8 cellular contexts compared by ENCODE assay signal in genomic region chr7:90931996-90932912, GRCh38.
DNase-seq lines count a peak whose midpoint lies in the region; ATAC-seq and TF ChIP-seq lines count a peak whose summit lies in the region.

No MANE protein-coding gene starts in this region.

- no peaks in the 10 kb centered on the region for H3K9me3 Mint-ChIP-seq in osteocyte (ENCODE audit: unreplicated experiment)

- H3K27me3 Mint-ChIP-seq in osteocyte (ENCODE audit: unreplicated experiment) = no peaks in the 10 kb centered on the region

- ATAC-seq in GM18909 (IDR thresholded peaks at IDR 0.05; ENCODE audit: poor library complexity, unreplicated experiment) = peak; percentile 98
- ATAC-seq in HG02763 (IDR thresholded peaks at IDR 0.05; ENCODE audit: unreplicated experiment) = peak; percentile 98

- no peak overlapping the region for H3K4me3 Mint-ChIP-seq in osteocyte (ENCODE audit: unreplicated experiment)

- DNase-seq in NCI-H187 (lab: John Stamatoyannopoulos, UW) (peak; percentile 51 to 72), osteocyte (ENCODE audit: extremely low spot score, unreplicated experiment) (no peak), NCI-H2081 treated with DMSO at 0.1 percent for 48 hours (lab: John Stamatoyannopoulos, UW) (no peak), iPS-NIHi7 (ENCODE audit: extremely low spot score) (no peak), NCI-H774 (lab: John Stamatoyannopoulos, UW) (no peak)
- no peak for DNase-seq in activated T-cell treated with anti-CD3 and anti-CD28 coated beads, Interleukin-2, amount 50 U/mL, for 48 hours

- TF ChIP-seq CTCF in osteocyte (IDR thresholded peaks at IDR 0.05) = no peak

- peaks cover 27% of the 10 kb centered on the region for H3K4me1 Mint-ChIP-seq in osteocyte (ENCODE audit: unreplicated experiment)

- peak overlapping the region; percentile 46 for H3K27ac Mint-ChIP-seq in osteocyte (ENCODE audit: unreplicated experiment)

- peaks cover 11% of the 10 kb centered on the region for H3K36me3 Mint-ChIP-seq in osteocyte (ENCODE audit: unreplicated experiment)

Comparison
In these comparisons a context has a peak if more than half of its experiments do, and no peak if none do; other contexts are left out.
1. DNase-seq: peak in NCI-H187 (2 of 2); none in osteocyte (single experiment), NCI-H2081 treated with DMSO at 0.1 percent for 48 hours (single experiment), iPS-NIHi7 (single experiment), NCI-H774 (single experiment) and activated T-cell treated with anti-CD3 and anti-CD28 coated beads, Interleukin-2, amount 50 U/mL, for 48 hours (0 of 2).